Comparison of ENCODE assay signal across 8 cellular contexts in the genomic region with DNA sequence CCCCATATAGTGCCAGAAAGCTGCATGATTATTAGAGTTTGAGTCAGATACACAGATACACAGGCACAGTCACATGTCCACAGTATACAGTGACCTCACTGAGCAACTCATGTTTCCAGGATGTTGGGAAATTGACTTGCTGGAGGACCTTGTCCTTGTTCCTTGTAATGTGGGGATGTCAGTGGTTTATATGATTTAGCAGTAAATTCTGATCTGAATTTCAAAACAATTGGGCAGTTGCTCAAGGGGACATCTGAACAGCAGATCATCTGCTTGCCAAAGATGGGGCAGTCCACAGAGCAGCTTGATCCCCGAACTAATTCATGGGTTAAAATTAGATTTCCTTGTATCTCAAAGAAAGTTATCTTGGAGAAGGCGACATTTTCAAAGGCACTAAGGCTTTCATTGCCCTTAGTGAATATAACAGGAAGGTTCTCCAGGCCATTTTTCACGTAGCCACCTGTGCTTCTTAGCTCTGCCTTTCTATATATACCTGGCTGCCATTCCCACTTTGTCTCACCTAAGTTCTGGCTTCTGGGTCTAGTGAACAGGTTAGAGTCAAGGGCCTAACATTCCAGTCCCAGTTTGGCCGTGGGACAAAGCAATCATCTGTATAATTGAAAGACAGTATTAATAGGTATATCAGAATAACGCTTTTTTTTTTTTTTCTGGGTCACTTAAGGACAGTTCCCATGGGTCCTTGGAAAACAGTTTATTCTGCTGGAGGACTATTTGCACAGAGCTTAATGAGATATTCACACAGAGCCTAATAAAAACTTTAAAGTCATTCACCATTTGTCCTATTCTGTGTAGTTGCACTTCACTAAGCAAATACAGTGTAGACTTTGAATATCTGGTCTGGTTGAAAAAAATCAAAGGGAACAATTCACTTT.
A peak's percentile ranks its signal among the peaks of the same experiment; 100 is the strongest.
DNase-seq lines count a peak whose midpoint lies in the region; ATAC-seq and TF ChIP-seq lines count a peak whose summit lies in the region.

No MANE protein-coding gene starts in this region.

- CTCF ChIA-PET in CD4-positive, alpha-beta memory T cell (lab: Charles Lee; ENCODE audit: partially characterized antibody), result interaction anchor here (1.0 to 1.4 kb wide), 2 partner anchors 9 to 112 kb away, joined by 3 to 4 read pairs; no protein-coding TSS in a partner anchor

- H3K4me1 ChIP-seq in CD4-positive, alpha-beta memory T cell (ENCODE audit: insufficient read depth, low read length), result no peaks in the 10 kb centered on the region

- DNase-seq in CD1c-positive myeloid dendritic cell (ENCODE audit: extremely low spot score) (peak; percentile 85), NCI-H1417 (lab: John Stamatoyannopoulos, UW) (peak in 2 of 3 experiments; percentile 22 to 73), germinal center (ENCODE audit: low spot score) (no peak), ureter (ENCODE audit: low spot score) (no peak)
- DNase-seq in CD4-positive, alpha-beta memory T cell, result no peak

- peak overlapping the region; percentile 59 for H3K27ac Mint-ChIP-seq in dendritic cell treated with granulocyte-macrophage colony-stimulating factor and Interleukin-4, amounts not matched to agents 40 ng/mL and 50 ng/mL, for 4 days
- peak overlapping the region in 2 of 3 experiments; percentile 16 to 60 for H3K27ac Mint-ChIP-seq in nephron
- peak overlapping the region in 3 of 7 donors; percentile 12 to 72 (median 41) for H3K27ac Mint-ChIP-seq in CD4-positive, alpha-beta memory T cell

- H3K9me3 Mint-ChIP-seq in dendritic cell treated with granulocyte-macrophage colony-stimulating factor and Interleukin-4, amounts not matched to agents 40 ng/mL and 50 ng/mL, for 4 days, result no peaks in the 10 kb centered on the region
- no peaks in the 10 kb centered on the region for H3K9me3 Mint-ChIP-seq in nephron
- H3K9me3 Mint-ChIP-seq in CD4-positive, alpha-beta memory T cell, result no peaks in the 10 kb centered on the region

- peaks cover 24% of the 10 kb centered on the region for H3K4me1 Mint-ChIP-seq in dendritic cell treated with granulocyte-macrophage colony-stimulating factor and Interleukin-4, amounts not matched to agents 40 ng/mL and 50 ng/mL, for 4 days (ENCODE audit: low read depth)
- H3K4me1 Mint-ChIP-seq in nephron, result peaks cover 19% of the 10 kb centered on the region
- peaks cover 0 to 1% (median 0%) of the 10 kb centered on the region in 4 donors for H3K4me1 Mint-ChIP-seq in CD4-positive, alpha-beta memory T cell

- no peaks in the 10 kb centered on the region for H3K36me3 ChIP-seq in CD4-positive, alpha-beta memory T cell (ENCODE audit: insufficient read depth, low read length)

- no peak overlapping the region for H3K27ac ChIP-seq in CD4-positive, alpha-beta memory T cell (ENCODE audit: low read depth, low read length)

- no peaks in the 10 kb centered on the region for H3K27me3 ChIP-seq in CD4-positive, alpha-beta memory T cell (ENCODE audit: insufficient read depth, low read length)

- TF ChIP-seq CTCF in nephron (IDR thresholded peaks at IDR 0.05; ENCODE audit: unreplicated experiment in 3 of 3), result no peak

- H3K9me3 ChIP-seq in CD4-positive, alpha-beta memory T cell (ENCODE audit: control insufficient read depth in 1 of 2, low read length in 2 of 2), result no peaks in the 10 kb centered on the region

- intact Hi-C loops in dendritic cell treated with granulocyte-macrophage colony-stimulating factor and Interleukin-4, amounts not matched to agents 40 ng/mL and 50 ng/mL, for 4 days (cut with micrococcal nuclease), result no loop called here
- intact Hi-C loops in CD4-positive, alpha-beta memory T cell (cut with micrococcal nuclease), result no loop called here

- H3K4me3 Mint-ChIP-seq in dendritic cell treated with granulocyte-macrophage colony-stimulating factor and Interleukin-4, amounts not matched to agents 40 ng/mL and 50 ng/mL, for 4 days, result no peak overlapping the region
- H3K4me3 Mint-ChIP-seq in nephron, result no peak overlapping the region
- no peak overlapping the region for H3K4me3 Mint-ChIP-seq in CD4-positive, alpha-beta memory T cell

- H3K4me3 ChIP-seq in CD4-positive, alpha-beta memory T cell (ENCODE audit: low read length in 2 of 2), result no peak overlapping the region

- POLR2A ChIA-PET in CD4-positive, alpha-beta memory T cell (lab: Charles Lee; ENCODE audit: partially characterized antibody), result no interaction called here

- H3K27me3 Mint-ChIP-seq in dendritic cell treated with granulocyte-macrophage colony-stimulating factor and Interleukin-4, amounts not matched to agents 40 ng/mL and 50 ng/mL, for 4 days, result no peaks in the 10 kb centered on the region
- H3K27me3 Mint-ChIP-seq in nephron (ENCODE audit: low read depth), result no peaks in the 10 kb centered on the region
- no peaks in the 10 kb centered on the region for H3K27me3 Mint-ChIP-seq in CD4-positive, alpha-beta memory T cell

- no peaks in the 10 kb centered on the region for H3K36me3 Mint-ChIP-seq in dendritic cell treated with granulocyte-macrophage colony-stimulating factor and Interleukin-4, amounts not matched to agents 40 ng/mL and 50 ng/mL, for 4 days (ENCODE audit: low read depth)
- H3K36me3 Mint-ChIP-seq in nephron (ENCODE audit: low read depth), result peaks cover 2% of the 10 kb centered on the region
- H3K36me3 Mint-ChIP-seq in CD4-positive, alpha-beta memory T cell, result peaks cover 0 to 1% of the 10 kb centered on the region in 2 donors

- ATAC-seq in HG03442 (IDR thresholded peaks at IDR 0.05; ENCODE audit: unreplicated experiment), result no peak

Comparison
In these comparisons a context has a peak if more than half of its experiments do, and no peak if none do; other contexts are left out.
1. DNase-seq: peak in CD1c-positive myeloid dendritic cell (single experiment) and NCI-H1417 (2 of 3); none in germinal center (single experiment), CD4-positive, alpha-beta memory T cell (0 of 5) and ureter (single experiment).